Comparison of ENCODE assay signal across 10 cellular contexts in genomic region chr4:105059337-105059736, GRCh38.
DNase-seq lines count a peak whose midpoint lies in the region; ATAC-seq and TF ChIP-seq lines count a peak whose summit lies in the region.
"Had no signal": no experiment of that assay in that cellular context is flagged by ENCODE, and none has a peak within 500 bp of the region (broad histone marks: within the 10 kb centered on the region; RNA-seq: fewer than 3 reads in every experiment).

No MANE protein-coding gene starts in this region.

- H3K27me3 ChIP-seq in OCI-LY3 (ENCODE audit: low read depth, low read length): no peaks in the 10 kb centered on the region
- H3K27me3 ChIP-seq in endodermal cell (ENCODE audit: control insufficient read depth, insufficient read depth, low read length, poor library complexity, severe bottlenecking): no peaks in the 10 kb centered on the region

- no peak overlapping the region for H2AFZ ChIP-seq in OCI-LY3 (ENCODE audit: low read depth, low read length)

- peak; percentile 22 for ATAC-seq in activated CD8-positive, alpha-beta T cell treated with anti-CD3 and anti-CD28 coated beads for 36 hours
- no peak for ATAC-seq in activated CD8-positive, alpha-beta T cell treated with anti-CD3 and anti-CD28 coated beads, Interleukin-2, amount 10 ng/mL, durations not matched to agents 7 days and 5 days
- ATAC-seq in HG02678 (IDR thresholded peaks at IDR 0.05; ENCODE audit: unreplicated experiment): peak; percentile 23

- H3K27me3 Mint-ChIP-seq in activated CD8-positive, alpha-beta T cell treated with anti-CD3 and anti-CD28 coated beads for 36 hours: no peaks in the 10 kb centered on the region
- H3K27me3 Mint-ChIP-seq in activated CD8-positive, alpha-beta T cell treated with anti-CD3 and anti-CD28 coated beads, Interleukin-2, amount 10 ng/mL, durations not matched to agents 7 days and 5 days (ENCODE audit: low read depth): no peaks in the 10 kb centered on the region
- H3K27me3 Mint-ChIP-seq in endodermal cell (ENCODE audit: insufficient read depth): no peaks in the 10 kb centered on the region

- H4K20me1 ChIP-seq in OCI-LY3 (ENCODE audit: insufficient read depth, low read length): no peaks in the 10 kb centered on the region

- H3K4me1 ChIP-seq in OCI-LY3 (ENCODE audit: low read length) (peaks cover 82% of the 10 kb centered on the region), endodermal cell (ENCODE audit: control insufficient read depth, insufficient read depth, low read length) (no peaks in the 10 kb centered on the region)

- intact Hi-C loops in activated CD8-positive, alpha-beta T cell treated with anti-CD3 and anti-CD28 coated beads for 36 hours (cut with micrococcal nuclease): no loop called here

- POLR2A ChIA-PET in activated CD8-positive, alpha-beta T cell treated with anti-CD3 and anti-CD28 coated beads for 36 hours (lab: Charles Lee): interaction anchor here (1.0 to 1.5 kb wide), 2 partner anchors 9 to 414 kb away, joined by 3 read pairs; partner anchors contain the start of gene PPA2
- POLR2A ChIA-PET in activated CD8-positive, alpha-beta T cell treated with anti-CD3 and anti-CD28 coated beads, Interleukin-2, amount 10 ng/mL, durations not matched to agents 7 days and 5 days (lab: Charles Lee): no interaction called here

- H3K4me2 ChIP-seq in OCI-LY3 (ENCODE audit: low read length): peak overlapping the region; percentile 82

- no peaks in the 10 kb centered on the region for H3K79me2 ChIP-seq in OCI-LY3 (ENCODE audit: low read length)

- H3K4me1 Mint-ChIP-seq in activated CD8-positive, alpha-beta T cell treated with anti-CD3 and anti-CD28 coated beads for 36 hours (ENCODE audit: low read depth): peaks cover 52% of the 10 kb centered on the region
- peaks cover 31% of the 10 kb centered on the region for H3K4me1 Mint-ChIP-seq in activated CD8-positive, alpha-beta T cell treated with anti-CD3 and anti-CD28 coated beads, Interleukin-2, amount 10 ng/mL, durations not matched to agents 7 days and 5 days (ENCODE audit: low read depth)
- peaks cover 2% of the 10 kb centered on the region for H3K4me1 Mint-ChIP-seq in endodermal cell

- TF ChIP-seq CTCF in activated CD8-positive, alpha-beta T cell treated with anti-CD3 and anti-CD28 coated beads for 36 hours (IDR thresholded peaks at IDR 0.05): no peak
- no peak for TF ChIP-seq CTCF in OCI-LY3 (IDR thresholded peaks at IDR 0.05; ENCODE audit: low read depth, low read length)
- no peak for TF ChIP-seq CTCF in endodermal cell (conservative IDR thresholded peaks at IDR 0.05)

- DNase-seq in activated CD8-positive, alpha-beta T cell treated with anti-CD3 and anti-CD28 coated beads for 36 hours: peak; percentile 10
- DNase-seq in activated CD8-positive, alpha-beta T cell treated with anti-CD3 and anti-CD28 coated beads, Interleukin-2, amount 10 ng/mL, durations not matched to agents 7 days and 5 days: no peak
- DNase-seq in NCI-H128 (lab: John Stamatoyannopoulos, UW; ENCODE audit: unreplicated experiment) (no peak), COR-L47 (lab: John Stamatoyannopoulos, UW) (no peak), endodermal cell (no peak)
- DNase-seq: H7, NCI-H526 had no signal

- H3K27ac ChIP-seq in OCI-LY3 (ENCODE audit: low read length) (peak overlapping the region; percentile 97), skin epidermis (peak overlapping the region in 13 of 21 experiments; percentile 22 to 81 (median 54)), endodermal cell (ENCODE audit: low read depth, low read length) (no peak overlapping the region)

- H3K9me3 ChIP-seq in OCI-LY3 (ENCODE audit: insufficient read depth, low read length) (no peaks in the 10 kb centered on the region), endodermal cell (ENCODE audit: control insufficient read depth, low read length) (no peaks in the 10 kb centered on the region)

- H3K4me3 Mint-ChIP-seq in activated CD8-positive, alpha-beta T cell treated with anti-CD3 and anti-CD28 coated beads for 36 hours: no peak overlapping the region
- H3K4me3 Mint-ChIP-seq in activated CD8-positive, alpha-beta T cell treated with anti-CD3 and anti-CD28 coated beads, Interleukin-2, amount 10 ng/mL, durations not matched to agents 7 days and 5 days: no peak overlapping the region
- no peak overlapping the region for H3K4me3 Mint-ChIP-seq in endodermal cell

- CTCF ChIA-PET in activated CD8-positive, alpha-beta T cell treated with anti-CD3 and anti-CD28 coated beads for 36 hours (lab: Charles Lee): no interaction called here
- CTCF ChIA-PET in activated CD8-positive, alpha-beta T cell treated with anti-CD3 and anti-CD28 coated beads, Interleukin-2, amount 10 ng/mL, durations not matched to agents 7 days and 5 days (lab: Charles Lee): no interaction called here

- H3K4me3 ChIP-seq in OCI-LY3 (ENCODE audit: low read length) (peak overlapping the region; percentile 36), skin epidermis (no peak overlapping the region), endodermal cell (ENCODE audit: low read length) (no peak overlapping the region)

- peak overlapping the region; percentile 66; the same call in 1 of the 2 replicates for H3K9ac ChIP-seq in OCI-LY3 (ENCODE audit: low read length)
- no peak overlapping the region for H3K9ac ChIP-seq in endodermal cell (ENCODE audit: extremely low read depth, low read length, poor library complexity, severe bottlenecking)

- H3K9me3 Mint-ChIP-seq in activated CD8-positive, alpha-beta T cell treated with anti-CD3 and anti-CD28 coated beads for 36 hours: no peaks in the 10 kb centered on the region
- H3K9me3 Mint-ChIP-seq in activated CD8-positive, alpha-beta T cell treated with anti-CD3 and anti-CD28 coated beads, Interleukin-2, amount 10 ng/mL, durations not matched to agents 7 days and 5 days (ENCODE audit: insufficient read depth): peaks cover 7% of the 10 kb centered on the region
- no peaks in the 10 kb centered on the region for H3K9me3 Mint-ChIP-seq in endodermal cell

- H3K36me3 ChIP-seq in OCI-LY3 (replicated peaks; ENCODE audit: low read depth, low read length) (no peaks in the 10 kb centered on the region), endodermal cell (ENCODE audit: control insufficient read depth, insufficient read depth, low read length) (no peaks in the 10 kb centered on the region)

- peak overlapping the region; percentile 35 for H3K27ac Mint-ChIP-seq in activated CD8-positive, alpha-beta T cell treated with anti-CD3 and anti-CD28 coated beads for 36 hours
- no peak overlapping the region for H3K27ac Mint-ChIP-seq in activated CD8-positive, alpha-beta T cell treated with anti-CD3 and anti-CD28 coated beads, Interleukin-2, amount 10 ng/mL, durations not matched to agents 7 days and 5 days
- H3K27ac Mint-ChIP-seq in endodermal cell: no peak overlapping the region

- no peaks in the 10 kb centered on the region for H3K36me3 Mint-ChIP-seq in activated CD8-positive, alpha-beta T cell treated with anti-CD3 and anti-CD28 coated beads for 36 hours (ENCODE audit: low read depth)
- H3K36me3 Mint-ChIP-seq in activated CD8-positive, alpha-beta T cell treated with anti-CD3 and anti-CD28 coated beads, Interleukin-2, amount 10 ng/mL, durations not matched to agents 7 days and 5 days (ENCODE audit: low read depth): no peaks in the 10 kb centered on the region
- no peaks in the 10 kb centered on the region for H3K36me3 Mint-ChIP-seq in endodermal cell (ENCODE audit: low read depth)
